ENCODE assay signal across 8 cellular contexts in the genomic region with DNA sequence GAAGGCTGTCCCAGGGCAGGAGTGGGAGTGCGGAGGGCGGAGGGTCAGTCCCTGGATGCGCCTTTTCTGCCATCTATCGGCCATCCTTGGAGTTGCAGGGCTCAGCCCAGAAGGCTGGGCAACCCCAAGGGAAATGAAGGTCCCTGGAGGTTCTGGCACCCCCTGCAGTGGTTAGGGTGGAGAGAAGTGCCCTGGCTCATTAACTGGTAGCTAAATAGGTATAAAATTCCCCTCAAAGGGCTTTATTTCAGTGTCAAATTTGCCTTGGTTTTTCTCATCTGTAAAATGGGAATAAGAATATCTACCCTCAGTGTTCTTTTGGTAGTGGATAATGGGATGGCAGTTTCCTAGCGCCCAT. TPM values are rescaled to one million over a fixed set of nuclear protein-coding genes. Genes with fewer than 3 reads are reported as not detected.
DNase-seq lines count a peak whose midpoint lies in the region; ATAC-seq and TF ChIP-seq lines count a peak whose summit lies in the region.

No MANE protein-coding gene starts in this region.

- WGBS in tibial nerve, 2 donors = 17 to 18% methylated on average over 5 of the region's 5 CpGs

- ATAC-seq in GM18873 (IDR thresholded peaks at IDR 0.05; ENCODE audit: low FRiP score, unreplicated experiment) = peak; percentile 51
- ATAC-seq in RWPE2 (ENCODE audit: low read depth) = peak; percentile 79
- peak; percentile 93 for ATAC-seq in activated T-helper 17 cell treated with anti-CD3 and anti-CD28 coated beads, Interleukin-2, amount 50 U/mL, for 72 hours (replicated peaks)
- peak; percentile 78 for ATAC-seq in foreskin keratinocyte

- H3K36me3 ChIP-seq in RWPE2 (ENCODE audit: low read depth) (no peaks in the 10 kb centered on the region), osteoblast (ENCODE audit: insufficient read depth, low read length) (no peaks in the 10 kb centered on the region), tibial nerve (no peaks in the 10 kb centered on the region)

- H2AFZ ChIP-seq in osteoblast (ENCODE audit: low read length) = no peak overlapping the region

- H3K4me3 ChIP-seq in RWPE2 (ENCODE audit: severe bottlenecking) = no peak overlapping the region
- H3K4me3 ChIP-seq in osteoblast (ENCODE audit: insufficient read depth, low read length) = no peak overlapping the region
- peak overlapping the region in 1 of 4 donors; percentile 6 for H3K4me3 ChIP-seq in tibial nerve

- peaks cover 8% of the 10 kb centered on the region for H3K27me3 Mint-ChIP-seq in activated T-helper 17 cell treated with anti-CD3 and anti-CD28 coated beads, Interleukin-2, amount 50 U/mL, for 72 hours

- H3K9me3 ChIP-seq in RWPE2 (ENCODE audit: severe bottlenecking) = no peaks in the 10 kb centered on the region
- H3K9me3 ChIP-seq in osteoblast (ENCODE audit: low read depth, low read length) = no peaks in the 10 kb centered on the region
- no peaks in the 10 kb centered on the region for H3K9me3 ChIP-seq in tibial nerve

- H3K27me3 ChIP-seq in RWPE2 (ENCODE audit: insufficient read depth, poor library complexity, severe bottlenecking) = no peaks in the 10 kb centered on the region
- H3K27me3 ChIP-seq in foreskin keratinocyte = peaks cover 20% of the 10 kb centered on the region
- H3K27me3 ChIP-seq in osteoblast (ENCODE audit: insufficient read depth, low read length) = peaks cover 12% of the 10 kb centered on the region
- H3K27me3 ChIP-seq in tibial nerve = no peaks in the 10 kb centered on the region

- no peak for DNase-seq in AG09319 (ENCODE audit: extremely low read depth, low read depth)
- peak; percentile 81 for DNase-seq in HuH-7 (ENCODE audit: low spot score)
- no peak for DNase-seq in RWPE2 (ENCODE audit: low spot score)
- DNase-seq in foreskin keratinocyte = peak in 1 of 2 donors; percentile 25
- peak; percentile 92 for DNase-seq in osteoblast (ENCODE audit: insufficient read length, low spot score, missing footprints)
- DNase-seq in tibial nerve (ENCODE audit: low spot score in 2 of 2) = peak; percentile 46 to 79

- no peak for TF ChIP-seq EP300 in tibial nerve (IDR thresholded peaks at IDR 0.05)

- H3K27ac ChIP-seq in RWPE2 (ENCODE audit: poor library complexity, severe bottlenecking) (no peak overlapping the region), foreskin keratinocyte (no peak overlapping the region), osteoblast (ENCODE audit: low read depth, low read length) (no peak overlapping the region), tibial nerve (no peak overlapping the region)

- H3K79me2 ChIP-seq in osteoblast (ENCODE audit: insufficient read depth, low read length) = no peaks in the 10 kb centered on the region

- no peak overlapping the region for H3K27ac Mint-ChIP-seq in activated T-helper 17 cell treated with anti-CD3 and anti-CD28 coated beads, Interleukin-2, amount 50 U/mL, for 72 hours

- no peaks in the 10 kb centered on the region for H3K36me3 Mint-ChIP-seq in activated T-helper 17 cell treated with anti-CD3 and anti-CD28 coated beads, Interleukin-2, amount 50 U/mL, for 72 hours (ENCODE audit: low read depth)

- no peak overlapping the region for H3K4me2 ChIP-seq in osteoblast (ENCODE audit: insufficient read depth, low read length)

- peak overlapping the region; percentile 69 for H3K4me3 Mint-ChIP-seq in activated T-helper 17 cell treated with anti-CD3 and anti-CD28 coated beads, Interleukin-2, amount 50 U/mL, for 72 hours

- H3K4me1 ChIP-seq in RWPE2 (ENCODE audit: insufficient read depth, poor library complexity, severe bottlenecking) = no peaks in the 10 kb centered on the region
- H3K4me1 ChIP-seq in foreskin keratinocyte = no peaks in the 10 kb centered on the region
- H3K4me1 ChIP-seq in osteoblast (ENCODE audit: insufficient read depth, low read length) = peaks cover 8% of the 10 kb centered on the region
- H3K4me1 ChIP-seq in tibial nerve = peaks cover 0 to 9% (median 0%) of the 10 kb centered on the region in 4 donors

- TF ChIP-seq CTCF in AG09319 (IDR thresholded peaks at IDR 0.05; ENCODE audit: low read depth, low read length) (peak; percentile 96), RWPE2 (IDR thresholded peaks at IDR 0.05; ENCODE audit: poor library complexity, severe bottlenecking) (peak; percentile 96), foreskin keratinocyte (conservative IDR thresholded peaks at IDR 0.05) (peak; percentile 94), osteoblast (IDR thresholded peaks at IDR 0.05; ENCODE audit: extremely low read depth, low read depth, low read length) (peak; percentile 95), tibial nerve (IDR thresholded peaks at IDR 0.05) (peak; percentile 79 to 95 (median 87))

- no peak for TF ChIP-seq POLR2A in tibial nerve (IDR thresholded peaks at IDR 0.05)

- peaks cover 4% of the 10 kb centered on the region for H3K4me1 Mint-ChIP-seq in activated T-helper 17 cell treated with anti-CD3 and anti-CD28 coated beads, Interleukin-2, amount 50 U/mL, for 72 hours

- H3K9me3 Mint-ChIP-seq in activated T-helper 17 cell treated with anti-CD3 and anti-CD28 coated beads, Interleukin-2, amount 50 U/mL, for 72 hours = no peaks in the 10 kb centered on the region

- no peaks in the 10 kb centered on the region for H4K20me1 ChIP-seq in osteoblast (ENCODE audit: insufficient read depth, low read length)

RNA-seq across cellular contexts. Expression of gene C17orf75, which starts 22.4 kb away (rescaled TPM):
- 10 to 100 TPM; 12.1 to 14.8 TPM for total RNA-seq in activated T-helper 17 cell treated with anti-CD3 and anti-CD28 coated beads, Interleukin-2, amount 50 U/mL, for 72 hours
- total RNA-seq in foreskin keratinocyte (20.1 and 21.8 TPM in 2 replicates), osteoblast (12.7 and 15.9 TPM in 2 replicates), tibial nerve (10 to 100 TPM in 3 of 4 donors, 1 to 10 TPM in 1; 5.9 to 20.2 (median 16.8) TPM)
- 15.3 and 17.1 TPM in 2 replicates for polyA plus RNA-seq in foreskin keratinocyte

RNA-seq across cellular contexts. Expression of gene ZNF207, which starts 30.4 kb away (rescaled TPM):
- total RNA-seq in activated T-helper 17 cell treated with anti-CD3 and anti-CD28 coated beads, Interleukin-2, amount 50 U/mL, for 72 hours = 100 to 1,000 TPM; 240 to 254 TPM
- total RNA-seq in foreskin keratinocyte = 185 and 202 TPM in 2 replicates
- 118 and 144 TPM in 2 replicates for polyA plus RNA-seq in foreskin keratinocyte
- 131 and 144 TPM in 2 replicates for total RNA-seq in osteoblast
- total RNA-seq in tibial nerve = 100 to 1,000 TPM; 121 to 195 (median 152) TPM

RNA-seq across cellular contexts. Expression of gene RHBDL3, which starts 53.9 kb away (rescaled TPM):
- total RNA-seq in activated T-helper 17 cell treated with anti-CD3 and anti-CD28 coated beads, Interleukin-2, amount 50 U/mL, for 72 hours = under 1 TPM in 1 of 2 donors, not detected in 1; 0.13 TPM
- total RNA-seq in foreskin keratinocyte (0.03 TPM in 1 of 2 replicates, not detected in the other), osteoblast (under 0.01 TPM in 2 replicates), tibial nerve (under 1 TPM in 1 of 4 donors, not detected in 3; 0.30 TPM)
- 0.02 TPM in 1 of 2 replicates, not detected in the other for polyA plus RNA-seq in foreskin keratinocyte

Comparison
In these comparisons a context has a peak if more than half of its experiments do, and no peak if none do; other contexts are left out.
1. DNase-seq: peak in HuH-7 (single experiment), osteoblast (single experiment) and tibial nerve (2 of 2); none in AG09319 (single experiment) and RWPE2 (single experiment).
2. Peak in every context shown above with its lines, with median percentiles within 50 percentile points of each other: CTCF ChIP-seq and ATAC-seq.